8 cellular contexts compared by ENCODE assay signal in genomic region chr21:42061195-42061865, GRCh38. TPM values are rescaled to one million over a fixed set of nuclear protein-coding genes. Genes with fewer than 3 reads are reported as not detected.
DNase-seq lines count a peak whose midpoint lies in the region; ATAC-seq and TF ChIP-seq lines count a peak whose summit lies in the region.

No MANE protein-coding gene starts in this region.

- H3K4me1 ChIP-seq in DND-41 (ENCODE audit: insufficient read depth, low read length) (peaks cover 40% of the 10 kb centered on the region), sigmoid colon (peaks cover 0 to 12% (median 0%) of the 10 kb centered on the region in 4 donors), mesenchymal stem cell (ENCODE audit: control insufficient read depth, insufficient read depth, low read depth, low read length) (peaks cover 1% of the 10 kb centered on the region)

- no peak overlapping the region for H4K91ac ChIP-seq in mesenchymal stem cell (ENCODE audit: low read length)

- H3K79me2 ChIP-seq in DND-41 (ENCODE audit: insufficient read depth, low read length): no peaks in the 10 kb centered on the region

- no peaks in the 10 kb centered on the region for H3K36me3 ChIP-seq in DND-41 (ENCODE audit: insufficient read depth, low read length)
- no peaks in the 10 kb centered on the region for H3K36me3 ChIP-seq in sigmoid colon
- no peaks in the 10 kb centered on the region for H3K36me3 ChIP-seq in mesenchymal stem cell (ENCODE audit: control insufficient read depth in 1 of 2, insufficient read depth in 2 of 2, low read depth in 1 of 2, low read length in 2 of 2)

- 59 to 88% methylated on average over 18 of the region's 18 CpGs for WGBS in sigmoid colon, 2 donors
- 92% methylated on average over 18 of the region's 18 CpGs for WGBS in mesenchymal stem cell

- H2AFZ ChIP-seq in DND-41 (ENCODE audit: low read depth, low read length) (peak overlapping the region; percentile 55; the same call in 1 of the 2 replicates), mesenchymal stem cell (ENCODE audit: low read depth, low read length) (no peak overlapping the region)

- DNase-seq in DND-41 (peak; percentile 64), sigmoid colon (peak; percentile 78), mesenchymal stem cell (no peak), NCI-H2029 (lab: John Stamatoyannopoulos, UW) (no peak), middle frontal gyrus (ENCODE audit: extremely low spot score, low spot score) (no peak)
- peak; percentile 61 for DNase-seq in activated CD8-positive, alpha-beta memory T cell treated with anti-CD3 and anti-CD28 coated beads, Interleukin-2, amount 50 U/mL, for 48 hours

- H3K9me3 ChIP-seq in DND-41 (ENCODE audit: insufficient read depth, low read length, severe bottlenecking) (no peaks in the 10 kb centered on the region), sigmoid colon (no peaks in the 10 kb centered on the region), mesenchymal stem cell (ENCODE audit: control insufficient read depth, low read length) (no peaks in the 10 kb centered on the region)

- H4K8ac ChIP-seq in mesenchymal stem cell (ENCODE audit: low read length): no peak overlapping the region

- H3K27me3 ChIP-seq in DND-41 (ENCODE audit: insufficient read depth, low read length, poor library complexity) (no peaks in the 10 kb centered on the region), sigmoid colon (no peaks in the 10 kb centered on the region), mesenchymal stem cell (ENCODE audit: control insufficient read depth in 1 of 2, insufficient read depth in 1 of 2, low read length in 2 of 2) (peaks cover 13 to 80% of the 10 kb centered on the region in 2 experiments)

- TF ChIP-seq EP300 in sigmoid colon (IDR thresholded peaks at IDR 0.05): no peak

- no peak overlapping the region for H3K14ac ChIP-seq in mesenchymal stem cell (ENCODE audit: low read length in 2 of 2)

- H3K9ac ChIP-seq in DND-41 (ENCODE audit: low read depth, low read length) (peak overlapping the region; percentile 77), mesenchymal stem cell (ENCODE audit: low read length) (no peak overlapping the region)

- H4K20me1 ChIP-seq in DND-41 (ENCODE audit: insufficient read depth, low read length): no peaks in the 10 kb centered on the region

- TF ChIP-seq POLR2A in sigmoid colon (IDR thresholded peaks at IDR 0.05): no peak

- H3K4me2 ChIP-seq in DND-41 (ENCODE audit: insufficient read depth, low read length) (peak overlapping the region; percentile 82), mesenchymal stem cell (ENCODE audit: low read length, poor library complexity, severe bottlenecking) (no peak overlapping the region)

- H3K4me3 ChIP-seq in DND-41 (ENCODE audit: low read depth in 1 of 2, low read length in 2 of 2) (peak overlapping the region in 1 of 2 experiments; percentile 66; a peak in 1 of 4 replicates), sigmoid colon (no peak overlapping the region), mesenchymal stem cell (ENCODE audit: insufficient read depth in 1 of 2, low read depth in 1 of 2, low read length in 2 of 2) (no peak overlapping the region)

- H3K4ac ChIP-seq in mesenchymal stem cell (ENCODE audit: low read depth in 1 of 2, low read length in 2 of 2): peak overlapping the region in 1 of 2 experiments; percentile 68

- H3K27ac ChIP-seq in DND-41 (ENCODE audit: low read length) (peak overlapping the region; percentile 98), sigmoid colon (no peak overlapping the region), mesenchymal stem cell (ENCODE audit: low read length, poor library complexity, severe bottlenecking) (no peak overlapping the region)

- TF ChIP-seq CTCF in DND-41 (IDR thresholded peaks at IDR 0.05; ENCODE audit: borderline replicate concordance, extremely low read depth, low read length, poor library complexity, severe bottlenecking) (no peak), sigmoid colon (IDR thresholded peaks at IDR 0.05) (no peak)

- H3K18ac ChIP-seq in mesenchymal stem cell (ENCODE audit: low read depth in 1 of 2, low read length in 2 of 2): no peak overlapping the region

- H2BK12ac ChIP-seq in mesenchymal stem cell (ENCODE audit: low read length in 2 of 2): peak overlapping the region in 1 of 2 experiments; percentile 59

- H3K23ac ChIP-seq in mesenchymal stem cell (ENCODE audit: low read length in 2 of 2): no peak overlapping the region

- no peak overlapping the region for H2BK5ac ChIP-seq in mesenchymal stem cell (ENCODE audit: low read depth, low read length, poor library complexity, severe bottlenecking)

- H2AK5ac ChIP-seq in mesenchymal stem cell (ENCODE audit: low read length, severe bottlenecking): no peak overlapping the region

- intact Hi-C loops in sigmoid colon (cut with DNase I): no loop called here

- no peaks in the 10 kb centered on the region for H3K79me1 ChIP-seq in mesenchymal stem cell (replicated peaks; ENCODE audit: low read length, poor library complexity, severe bottlenecking)

- H2BK15ac ChIP-seq in mesenchymal stem cell (ENCODE audit: low read depth, poor library complexity, severe bottlenecking): no peak overlapping the region

- ATAC-seq in DND-41 (ENCODE audit: insufficient read depth, low read depth) (no peak; the same call in 2 of the 3 replicates), GM19452 (IDR thresholded peaks at IDR 0.05; ENCODE audit: unreplicated experiment) (peak; percentile 50), HG03520 (IDR thresholded peaks at IDR 0.05; ENCODE audit: unreplicated experiment) (peak; percentile 32)

- no peak overlapping the region for H2BK120ac ChIP-seq in mesenchymal stem cell (ENCODE audit: low read depth, low read length)

RNA-seq across cellular contexts. Expression of gene UMODL1, which starts 9.8 kb away (rescaled TPM):
- not detected for total RNA-seq in sigmoid colon
- under 1 TPM in 2 of 3 donors, not detected in 1; 0.13 to 0.23 TPM for polyA plus RNA-seq in sigmoid colon
- 0.07 TPM for polyA plus RNA-seq in mesenchymal stem cell (2013, experiment 1 of 2)
- polyA plus RNA-seq in mesenchymal stem cell (2013, experiment 2 of 2): 0.07 TPM

RNA-seq across cellular contexts. Expression of gene ZBTB21, which starts 51.2 kb away (rescaled TPM):
- total RNA-seq in sigmoid colon: 10 to 100 TPM in 1 of 4 donors, 1 to 10 TPM in 3; 6.9 to 14.7 (median 7.7) TPM
- polyA plus RNA-seq in sigmoid colon: 1 to 10 TPM; 1.8 to 2.9 (median 2.8) TPM
- 9.7 TPM for polyA plus RNA-seq in mesenchymal stem cell (2013, experiment 1 of 2)
- 9.5 TPM for polyA plus RNA-seq in mesenchymal stem cell (2013, experiment 2 of 2)

Comparison
In these comparisons a context has a peak if more than half of its experiments do, and no peak if none do; other contexts are left out.
1. DNase-seq: peak in DND-41 (single experiment), activated CD8-positive, alpha-beta memory T cell treated with anti-CD3 and anti-CD28 coated beads, Interleukin-2, amount 50 U/mL, for 48 hours (single experiment) and sigmoid colon (single experiment); none in mesenchymal stem cell (single experiment), NCI-H2029 (single experiment) and middle frontal gyrus (single experiment).